ENCODE assay signal across 1 cellular context in genomic region chr13:73943137-73943964, GRCh38.
TF ChIP-seq lines count a peak whose summit lies in the region.

No MANE protein-coding gene starts in this region.

TF ChIP-seq in GM23338, 12 proteins besides CTCF, POLR2A, EP300 and RAD21 (continued from another document):
- TF ChIP-seq ZNF462 (CRISPR knock-in tag; IDR thresholded peaks at IDR 0.05) (no peak), ZNF331 (CRISPR knock-in tag; IDR thresholded peaks at IDR 0.05; ENCODE audit: low read depth) (no peak), EZH2phosphoT487 (IDR thresholded peaks at IDR 0.05; ENCODE audit: unreplicated experiment) (no peak)
- TF ChIP-seq, protein P1, sequence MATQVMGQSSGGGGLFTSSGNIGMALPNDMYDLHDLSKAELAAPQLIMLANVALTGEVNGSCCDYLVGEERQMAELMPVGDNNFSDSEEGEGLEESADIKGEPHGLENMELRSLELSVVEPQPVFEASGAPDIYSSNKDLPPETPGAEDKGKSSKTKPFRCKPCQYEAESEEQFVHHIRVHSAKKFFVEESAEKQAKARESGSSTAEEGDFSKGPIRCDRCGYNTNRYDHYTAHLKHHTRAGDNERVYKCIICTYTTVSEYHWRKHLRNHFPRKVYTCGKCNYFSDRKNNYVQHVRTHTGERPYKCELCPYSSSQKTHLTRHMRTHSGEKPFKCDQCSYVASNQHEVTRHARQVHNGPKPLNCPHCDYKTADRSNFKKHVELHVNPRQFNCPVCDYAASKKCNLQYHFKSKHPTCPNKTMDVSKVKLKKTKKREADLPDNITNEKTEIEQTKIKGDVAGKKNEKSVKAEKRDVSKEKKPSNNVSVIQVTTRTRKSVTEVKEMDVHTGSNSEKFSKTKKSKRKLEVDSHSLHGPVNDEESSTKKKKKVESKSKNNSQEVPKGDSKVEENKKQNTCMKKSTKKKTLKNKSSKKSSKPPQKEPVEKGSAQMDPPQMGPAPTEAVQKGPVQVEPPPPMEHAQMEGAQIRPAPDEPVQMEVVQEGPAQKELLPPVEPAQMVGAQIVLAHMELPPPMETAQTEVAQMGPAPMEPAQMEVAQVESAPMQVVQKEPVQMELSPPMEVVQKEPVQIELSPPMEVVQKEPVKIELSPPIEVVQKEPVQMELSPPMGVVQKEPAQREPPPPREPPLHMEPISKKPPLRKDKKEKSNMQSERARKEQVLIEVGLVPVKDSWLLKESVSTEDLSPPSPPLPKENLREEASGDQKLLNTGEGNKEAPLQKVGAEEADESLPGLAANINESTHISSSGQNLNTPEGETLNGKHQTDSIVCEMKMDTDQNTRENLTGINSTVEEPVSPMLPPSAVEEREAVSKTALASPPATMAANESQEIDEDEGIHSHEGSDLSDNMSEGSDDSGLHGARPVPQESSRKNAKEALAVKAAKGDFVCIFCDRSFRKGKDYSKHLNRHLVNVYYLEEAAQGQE (IDR thresholded peaks at IDR 0.05; ENCODE audit: unreplicated experiment): no peak
